In genomic region chr10:98790817-98791216, GRCh38 we compare ENCODE assay signal across 8 cellular contexts.
A peak's percentile ranks its signal among the peaks of the same experiment; 100 is the strongest.
DNase-seq lines count a peak whose midpoint lies in the region; TF ChIP-seq lines count a peak whose summit lies in the region.

No MANE protein-coding gene starts in this region.

- H3K36me3 ChIP-seq in neuronal stem cell (replicated peaks in 1 of 2; ENCODE audit: control insufficient read depth in 2 of 2, insufficient read depth in 2 of 2, low read length in 2 of 2) (no peaks in the 10 kb centered on the region), vagina (no peaks in the 10 kb centered on the region)

- H2BK5ac ChIP-seq in neuronal stem cell (ENCODE audit: low read length): no peak overlapping the region

- no peaks in the 10 kb centered on the region for H3K36me3 Mint-ChIP-seq in mesothelial cell of epicardium

- H4K91ac ChIP-seq in neuronal stem cell (ENCODE audit: low read depth, low read length, poor library complexity): no peak overlapping the region

- H3K4me1 ChIP-seq in neuronal stem cell (ENCODE audit: control insufficient read depth in 2 of 2, insufficient read depth in 1 of 2, low read depth in 1 of 2, low read length in 2 of 2) (peaks cover 0 to 2% of the 10 kb centered on the region in 2 donors), vagina (no peaks in the 10 kb centered on the region)

- no peaks in the 10 kb centered on the region for H3K79me1 ChIP-seq in neuronal stem cell (ENCODE audit: low read depth, low read length)

- H3K4me1 Mint-ChIP-seq in mesothelial cell of epicardium: peaks cover 1% of the 10 kb centered on the region

- H4K8ac ChIP-seq in neuronal stem cell (ENCODE audit: low read depth, low read length): no peak overlapping the region

- H3K4me2 ChIP-seq in neuronal stem cell (ENCODE audit: insufficient read depth, low read length, poor library complexity, severe bottlenecking): no peak overlapping the region

- H2BK12ac ChIP-seq in neuronal stem cell (ENCODE audit: low read length): no peak overlapping the region

- H3K18ac ChIP-seq in neuronal stem cell (ENCODE audit: low read length): no peak overlapping the region

- no peak overlapping the region for H2AFZ ChIP-seq in neuronal stem cell (ENCODE audit: low read length)

- no peak for TF ChIP-seq POLR2A in vagina (IDR thresholded peaks at IDR 0.05)

- H3K4me3 ChIP-seq in LNCaP clone FGC (ENCODE audit: low read depth, low read length) (no peak overlapping the region), neuronal stem cell (ENCODE audit: low read length in 2 of 2) (no peak overlapping the region), vagina (no peak overlapping the region)

- no peak overlapping the region for H2AK5ac ChIP-seq in neuronal stem cell (ENCODE audit: low read depth, low read length)

- intact Hi-C loops in vagina (cut with DNase I): no loop called here

- no peaks in the 10 kb centered on the region for H3K9me3 ChIP-seq in neuronal stem cell (replicated peaks in 1 of 2; ENCODE audit: control insufficient read depth in 2 of 2, insufficient read depth in 1 of 2, low read depth in 1 of 2, low read length in 2 of 2)
- H3K9me3 ChIP-seq in vagina: no peaks in the 10 kb centered on the region

- no peak overlapping the region for H3K9ac ChIP-seq in neuronal stem cell (ENCODE audit: low read depth, low read length, poor library complexity)

- no peaks in the 10 kb centered on the region for H3K27me3 ChIP-seq in neuronal stem cell (ENCODE audit: control insufficient read depth in 3 of 3, insufficient read depth in 3 of 3, low read depth in 1 of 3, low read length in 3 of 3)
- H3K27me3 ChIP-seq in vagina: no peaks in the 10 kb centered on the region

- H3K9me3 Mint-ChIP-seq in mesothelial cell of epicardium: no peaks in the 10 kb centered on the region

- H2BK15ac ChIP-seq in neuronal stem cell (ENCODE audit: low read length): no peak overlapping the region

- DNase-seq in GDM1 (lab: John Stamatoyannopoulos, UW) (peak; percentile 10), LNCaP clone FGC (ENCODE audit: low read depth) (peak; percentile 6), astrocyte of the hippocampus (ENCODE audit: low read depth, low spot score) (peak; percentile 1), mesothelial cell of epicardium (ENCODE audit: low spot score in 2 of 2, unreplicated experiment in 2 of 2) (no peak), neuronal stem cell (ENCODE audit: low spot score) (no peak), medulla oblongata (ENCODE audit: extremely low spot score) (no peak), NCI-H1436 treated with DMSO at 0.1 percent for 48 hours (lab: John Stamatoyannopoulos, UW) (no peak), vagina (ENCODE audit: extremely low spot score in 2 of 2) (no peak)

- H3K4me3 Mint-ChIP-seq in mesothelial cell of epicardium: no peak overlapping the region

- H2BK120ac ChIP-seq in neuronal stem cell (ENCODE audit: low read depth, low read length): no peak overlapping the region

- no peak overlapping the region for H3K23ac ChIP-seq in neuronal stem cell (ENCODE audit: low read depth, low read length, poor library complexity)

- H3K27me3 Mint-ChIP-seq in mesothelial cell of epicardium (ENCODE audit: low read depth): peaks cover 2% of the 10 kb centered on the region

- no peak overlapping the region for H3K14ac ChIP-seq in neuronal stem cell (ENCODE audit: low read length)

- TF ChIP-seq CTCF in LNCaP clone FGC (IDR thresholded peaks at IDR 0.05; ENCODE audit: control insufficient read depth, extremely low read depth, insufficient read depth) (peak; percentile 66), mesothelial cell of epicardium (IDR thresholded peaks at IDR 0.05; ENCODE audit: unreplicated experiment) (peak; percentile 20), vagina (IDR thresholded peaks at IDR 0.05) (peak in 1 of 3 experiments; percentile 21)

- H3K27ac Mint-ChIP-seq in mesothelial cell of epicardium: no peak overlapping the region

- H3K27ac ChIP-seq in neuronal stem cell (replicated peaks; ENCODE audit: low read length) (no peak overlapping the region), vagina (no peak overlapping the region)

- no peak overlapping the region for H3K4ac ChIP-seq in neuronal stem cell (ENCODE audit: low read length)

Comparison
In these comparisons a context has a peak if more than half of its experiments do, and no peak if none do; other contexts are left out.
1. DNase-seq: peak in GDM1 (single experiment), LNCaP clone FGC (single experiment) and astrocyte of the hippocampus (single experiment); none in mesothelial cell of epicardium (0 of 2), neuronal stem cell (single experiment), medulla oblongata (single experiment), NCI-H1436 treated with DMSO at 0.1 percent for 48 hours (single experiment) and vagina (0 of 2).